In the genomic region with DNA sequence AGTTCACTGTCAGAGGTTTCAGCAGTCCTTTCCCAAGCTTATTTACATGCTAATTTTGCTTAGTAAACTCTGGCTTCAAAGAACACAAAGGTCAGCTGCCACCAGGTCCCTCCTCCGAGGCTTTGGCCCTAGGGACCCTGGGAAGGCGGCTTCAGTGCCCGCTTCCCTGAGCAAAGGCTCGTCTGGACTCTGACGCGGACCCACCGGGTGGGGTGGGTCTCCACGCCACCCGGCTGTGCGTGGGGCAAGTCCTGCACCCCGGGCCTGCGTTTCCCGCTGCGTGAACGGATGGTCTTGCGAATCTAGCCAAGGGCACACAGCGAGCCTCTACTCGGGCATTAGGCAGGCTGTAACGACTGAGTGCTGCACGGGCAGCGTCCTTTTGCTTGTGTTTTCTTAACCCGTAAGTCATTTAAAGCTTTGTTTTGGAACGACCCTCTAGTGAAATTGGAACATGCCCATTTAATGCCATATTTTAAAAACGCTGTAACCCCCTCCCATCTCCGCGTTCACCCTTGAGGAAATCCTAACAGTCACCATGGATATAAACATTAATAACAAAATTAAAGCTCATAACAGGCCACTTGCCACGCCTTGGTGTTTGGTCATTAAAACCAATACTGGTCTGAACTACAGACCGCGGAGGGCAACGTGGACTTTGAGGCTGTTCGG, we compare ENCODE assay signal across 8 cellular contexts. TPM values are rescaled to one million over a fixed set of nuclear protein-coding genes. Genes with fewer than 3 reads are reported as not detected.
DNase-seq lines count a peak whose midpoint lies in the region; ATAC-seq and TF ChIP-seq lines count a peak whose summit lies in the region.

No MANE protein-coding gene starts in this region.

- peak; percentile 70 for DNase-seq in H9
- DNase-seq in T-helper 17 cell = no peak
- DNase-seq in foreskin fibroblast = peak in 1 of 2 donors; percentile 28
- peak in 1 of 2 donors; percentile 35 for DNase-seq in trophoblast cell
- no peak for DNase-seq in caudate nucleus (lab: John Stamatoyannopoulos, UW)
- no peak for DNase-seq in NCI-H1694 treated with DMSO at 0.1 percent for 48 hours (lab: John Stamatoyannopoulos, UW)
- no peak for DNase-seq in cerebellum (ENCODE audit: low spot score)

- H4K5ac ChIP-seq in H9 (ENCODE audit: insufficient read length, low read depth, low read length) = no peak overlapping the region

- H3T11ph ChIP-seq in H9 (ENCODE audit: low read length) = no peak overlapping the region

- H2AK5ac ChIP-seq in H9 (ENCODE audit: insufficient read length, low read length) = no peak overlapping the region
- peak overlapping the region; percentile 49 for H2AK5ac ChIP-seq in trophoblast cell (ENCODE audit: low read length)

- no peak overlapping the region for H4K8ac ChIP-seq in H9 (replicated peaks; ENCODE audit: insufficient read length, low read depth, low read length)
- peak overlapping the region; percentile 78 for H4K8ac ChIP-seq in trophoblast cell (ENCODE audit: low read depth, low read length)

- peaks cover 2 to 4% of the 10 kb centered on the region in 2 experiments for H3K36me3 ChIP-seq in trophoblast cell (ENCODE audit: control insufficient read depth in 1 of 2, insufficient read depth in 2 of 2, low read length in 2 of 2)

- H2BK5ac ChIP-seq in H9 (ENCODE audit: insufficient read length, low read length) = no peak overlapping the region
- H2BK5ac ChIP-seq in trophoblast cell (ENCODE audit: low read depth, low read length, poor library complexity) = no peak overlapping the region

- peaks cover 13% of the 10 kb centered on the region for H3K4me1 ChIP-seq in H9 (ENCODE audit: insufficient read depth, low read length)
- peaks cover 14 to 18% of the 10 kb centered on the region in 2 experiments for H3K4me1 ChIP-seq in trophoblast cell (ENCODE audit: control insufficient read depth in 1 of 2, insufficient read depth in 2 of 2, low read length in 2 of 2)

- H2BK12ac ChIP-seq in H9 (ENCODE audit: insufficient read length, low read depth, low read length) (no peak overlapping the region), trophoblast cell (ENCODE audit: low read length) (no peak overlapping the region)

- H3K4me2 ChIP-seq in H9 (ENCODE audit: insufficient read depth, insufficient read length, low read length) (peak overlapping the region; percentile 79), trophoblast cell (ENCODE audit: low read length) (peak overlapping the region; percentile 75)

- no peak overlapping the region for H3K56ac ChIP-seq in H9 (ENCODE audit: insufficient read length, low read depth, low read length)

- peaks cover 13 to 24% of the 10 kb centered on the region in 2 experiments for H3K9me3 Mint-ChIP-seq in H9

- H3K23ac ChIP-seq in H9 (ENCODE audit: insufficient read length, low read depth, low read length) (no peak overlapping the region), trophoblast cell (ENCODE audit: low read length) (no peak overlapping the region)

- H3K27me3 Mint-ChIP-seq in H9 (ENCODE audit: low read depth) = peaks cover 37% of the 10 kb centered on the region
- H3K27me3 Mint-ChIP-seq in T-helper 17 cell = peaks cover 5% of the 10 kb centered on the region

- H3K79me2 ChIP-seq in H9 (ENCODE audit: insufficient read depth, low read length) (peaks cover 4% of the 10 kb centered on the region; the same call in 1 of the 2 replicates), trophoblast cell (ENCODE audit: control insufficient read depth, insufficient read depth, low read length, poor library complexity) (peaks cover 14% of the 10 kb centered on the region)

- TF ChIP-seq CTCF in H9 (conservative IDR thresholded peaks at IDR 0.05) = no peak
- TF ChIP-seq CTCF in foreskin fibroblast (IDR thresholded peaks at IDR 0.05; ENCODE audit: low read depth, low read length) = no peak

- WGBS in H9 (ENCODE audit: extremely low coverage, insufficient read length, low lambda C conversion rate) = no CpG with 5 or more reads among the region's 31 CpGs
- WGBS in trophoblast cell (ENCODE audit: extremely low coverage, insufficient coverage, insufficient read length) = no CpG with 5 or more reads among the region's 31 CpGs

- H3K18ac ChIP-seq in H9 (ENCODE audit: insufficient read length, low read depth, low read length) (no peak overlapping the region), trophoblast cell (ENCODE audit: low read length) (peak overlapping the region; percentile 73)

- no peak overlapping the region for H3K27ac Mint-ChIP-seq in H9
- H3K27ac Mint-ChIP-seq in T-helper 17 cell = peak overlapping the region; percentile 19

- no peak overlapping the region for H2BK15ac ChIP-seq in H9 (ENCODE audit: low read depth, low read length)

- H3K36me3 Mint-ChIP-seq in H9 (ENCODE audit: insufficient read depth in 1 of 3, low read depth in 3 of 3) = peaks cover 15 to 51% (median 17%) of the 10 kb centered on the region in 3 experiments
- H3K36me3 Mint-ChIP-seq in T-helper 17 cell (ENCODE audit: low read depth) = no peaks in the 10 kb centered on the region

- no peak for ATAC-seq in T-helper 17 cell
- ATAC-seq in GM21529 (IDR thresholded peaks at IDR 0.05; ENCODE audit: unreplicated experiment) = no peak

- peaks cover 9% of the 10 kb centered on the region; the same call in 1 of the 2 replicates for H3K27me3 ChIP-seq in H9 (ENCODE audit: insufficient read depth, low read length)
- H3K27me3 ChIP-seq in trophoblast cell (ENCODE audit: insufficient read depth, low read length) = peaks cover 10% of the 10 kb centered on the region

- H4K20me1 ChIP-seq in H9 (ENCODE audit: control insufficient read depth, insufficient read depth, insufficient read length) = no peaks in the 10 kb centered on the region

- peak overlapping the region; percentile 70 to 84 for H3K4me3 ChIP-seq in foreskin fibroblast (ENCODE audit: low read depth in 1 of 2, low read length in 2 of 2)
- H3K4me3 ChIP-seq in trophoblast cell (ENCODE audit: low read depth, low read length) = peak overlapping the region; percentile 90

- peaks cover 11% of the 10 kb centered on the region for H3K23me2 ChIP-seq in H9 (ENCODE audit: insufficient read length, low read depth, low read length, poor library complexity, severe bottlenecking)

- H2BK120ac ChIP-seq in H9 (ENCODE audit: low read depth, low read length, poor library complexity, severe bottlenecking) (no peak overlapping the region), trophoblast cell (ENCODE audit: insufficient read depth, low read length, poor library complexity) (no peak overlapping the region)

- H3K14ac ChIP-seq in H9 (ENCODE audit: insufficient read depth, low read length) (no peak overlapping the region), trophoblast cell (ENCODE audit: low read length) (peak overlapping the region; percentile 71)

- no peak overlapping the region for H4K91ac ChIP-seq in H9 (ENCODE audit: insufficient read length, low read depth, low read length)
- peak overlapping the region; percentile 36 for H4K91ac ChIP-seq in trophoblast cell (ENCODE audit: low read depth, low read length)

- H3K27ac ChIP-seq in H9 (ENCODE audit: insufficient read length, low read depth, low read length) (no peak overlapping the region), trophoblast cell (ENCODE audit: low read depth, low read length) (no peak overlapping the region), caudate nucleus (ENCODE audit: low read depth, low read length) (no peak overlapping the region)

- no peaks in the 10 kb centered on the region for H3K79me1 ChIP-seq in H9 (ENCODE audit: insufficient read depth, low read depth, low read length, poor library complexity, severe bottlenecking)
- peaks cover 18% of the 10 kb centered on the region for H3K79me1 ChIP-seq in trophoblast cell (ENCODE audit: low read length)

- peaks cover 28 to 38% of the 10 kb centered on the region in 2 experiments for H3K4me1 Mint-ChIP-seq in H9
- peaks cover 26% of the 10 kb centered on the region for H3K4me1 Mint-ChIP-seq in T-helper 17 cell

- H3K4me3 Mint-ChIP-seq in H9 (peak overlapping the region; percentile 74 to 82), T-helper 17 cell (peak overlapping the region; percentile 89)

- H2BK20ac ChIP-seq in H9 (ENCODE audit: low read depth, low read length, poor library complexity, severe bottlenecking) = no peak overlapping the region

- H3K9ac ChIP-seq in H9 (ENCODE audit: extremely low read depth, insufficient read length, low read length) (peak overlapping the region; percentile 6), trophoblast cell (ENCODE audit: low read length) (peak overlapping the region; percentile 14)

- no peak overlapping the region for H2AFZ ChIP-seq in H9 (ENCODE audit: low read length)
- H2AFZ ChIP-seq in trophoblast cell (ENCODE audit: insufficient read depth, low read length, poor library complexity) = no peak overlapping the region

- no peaks in the 10 kb centered on the region for H3K9me3 ChIP-seq in H9 (ENCODE audit: control insufficient read depth, low read depth, low read length)
- H3K9me3 ChIP-seq in T-helper 17 cell (ENCODE audit: control insufficient read depth, low read length, poor library complexity, severe bottlenecking) = no peaks in the 10 kb centered on the region
- peaks cover 2% of the 10 kb centered on the region for H3K9me3 ChIP-seq in trophoblast cell (ENCODE audit: insufficient read depth, low read depth, low read length)

- H4K12ac ChIP-seq in trophoblast cell (ENCODE audit: low read depth, low read length) = peak overlapping the region; percentile 41

- H3K4ac ChIP-seq in H9 (ENCODE audit: low read depth, low read length) (no peak overlapping the region), trophoblast cell (ENCODE audit: low read depth, low read length) (peak overlapping the region; percentile 21)

RNA-seq across cellular contexts. Expression of a gene that starts 0.8 kb away (rescaled TPM):
- total RNA-seq in H9 (2021) = 57.1 and 58.0 TPM in 2 replicates
- 10 to 100 TPM; 12.7 to 22.0 TPM for total RNA-seq in T-helper 17 cell
- 237 and 248 TPM in 2 replicates for polyA plus RNA-seq in trophoblast cell (2013)
- total RNA-seq in cerebellum = 31.1 TPM
